ENCODE assay signal across 38 cellular contexts in genomic region chr5:73018892-73019291, GRCh38.
"Had no signal": no experiment of that assay in that cellular context is flagged by ENCODE, and none has a peak within 500 bp of the region (broad histone marks: within the 10 kb centered on the region; RNA-seq: fewer than 3 reads in every experiment).

No MANE protein-coding gene starts in this region.

- DNase-seq: activated effector memory CD4-positive, alpha-beta T cell treated with anti-CD3 and anti-CD28 coated beads, Interleukin-2, amount 50 U/mL, for 16 hours; activated effector memory CD4-positive, alpha-beta T cell treated with Interleukin-2 at 50 U/mL for 16 hours; activated gamma-delta T cell; activated gamma-delta T cell treated with Interleukin-2 at 50 U/mL for 16 hours; activated naive CD4-positive, alpha-beta T cell; activated naive CD4-positive, alpha-beta T cell treated with anti-CD3 and anti-CD28 coated beads for 36 hours; activated naive CD4-positive, alpha-beta T cell treated with anti-CD3 and anti-CD28 coated beads, Interleukin-2, amount 10 ng/mL, durations not matched to agents 7 days and 5 days; activated naive CD4-positive, alpha-beta T cell treated with anti-CD3 and anti-CD28 coated beads, Interleukin-2, amount 50 U/mL, for 16 hours; activated naive CD4-positive, alpha-beta T cell treated with Interleukin-2 at 50 U/mL for 16 hours; activated naive CD8-positive, alpha-beta T cell treated with anti-CD3 and anti-CD28 coated beads for 36 hours; activated naive CD8-positive, alpha-beta T cell treated with anti-CD3 and anti-CD28 coated beads, Interleukin-2, amount 10 ng/mL, durations not matched to agents 7 days and 5 days; activated naive CD8-positive, alpha-beta T cell treated with anti-CD3 and anti-CD28 coated beads, Interleukin-2, amount 50 U/mL, for 24 hours; activated T-cell treated with anti-CD3 and anti-CD28 coated beads, Interleukin-2, amount 50 U/mL, for 1 hour; activated T-cell treated with anti-CD3 and anti-CD28 coated beads, Interleukin-2, amount 50 U/mL, for 24 hours; activated T-cell treated with anti-CD3 and anti-CD28 coated beads, Interleukin-2, amount 50 U/mL, for 4 hours; activated T-cell treated with anti-CD3 and anti-CD28 coated beads, Interleukin-2, amount 50 U/mL, for 48 hours; activated T-cell treated with anti-CD3 and anti-CD28 coated beads, Interleukin-2, amount 50 U/mL, for 72 hours; adrenal gland; amniotic stem cell; amygdala; anterior cingulate cortex; aorta; body of pancreas; brain microvascular endothelial cell; caudate nucleus; central memory CD4-positive, alpha-beta T cell; cerebellar nuclear complex had no signal

- H3K4me1 Mint-ChIP-seq: activated naive CD4-positive, alpha-beta T cell treated with anti-CD3 and anti-CD28 coated beads, Interleukin-2, amount 10 ng/mL, durations not matched to agents 7 days and 5 days; activated naive CD4-positive, alpha-beta T cell treated with anti-CD3 and anti-CD28 coated beads, Interleukin-2, amount 50 U/mL, for 24 hours; activated naive CD8-positive, alpha-beta T cell treated with anti-CD3 and anti-CD28 coated beads for 36 hours; activated naive CD8-positive, alpha-beta T cell treated with anti-CD3 and anti-CD28 coated beads, Interleukin-2, amount 10 ng/mL, durations not matched to agents 7 days and 5 days; activated naive CD8-positive, alpha-beta T cell treated with anti-CD3 and anti-CD28 coated beads, Interleukin-2, amount 50 U/mL, for 24 hours; activated T-helper 17 cell treated with anti-CD3 and anti-CD28 coated beads, Interleukin-2, amount 50 U/mL, for 72 hours; brain; central memory CD8-positive, alpha-beta T cell had no signal

- H3K36me3 ChIP-seq: adrenal gland had no signal

- H3K4me1 ChIP-seq: body of pancreas, breast epithelium had no signal

- H3K36me3 Mint-ChIP-seq: activated naive CD4-positive, alpha-beta T cell treated with anti-CD3 and anti-CD28 coated beads, Interleukin-2, amount 10 ng/mL, durations not matched to agents 7 days and 5 days; activated naive CD4-positive, alpha-beta T cell treated with anti-CD3 and anti-CD28 coated beads, Interleukin-2, amount 50 U/mL, for 24 hours; activated naive CD4-positive, alpha-beta T cell treated with anti-CD3 and anti-CD28 coated beads, Interleukin-2, amount 50 U/mL, for 72 hours; activated naive CD8-positive, alpha-beta T cell; activated naive CD8-positive, alpha-beta T cell treated with anti-CD3 and anti-CD28 coated beads for 36 hours; activated naive CD8-positive, alpha-beta T cell treated with anti-CD3 and anti-CD28 coated beads, Interleukin-2, amount 10 ng/mL, durations not matched to agents 7 days and 5 days had no signal

- H3K9me3 Mint-ChIP-seq: activated naive CD4-positive, alpha-beta T cell treated with anti-CD3 and anti-CD28 coated beads for 36 hours; activated naive CD4-positive, alpha-beta T cell treated with anti-CD3 and anti-CD28 coated beads, Interleukin-2, amount 10 ng/mL, durations not matched to agents 7 days and 5 days; activated naive CD4-positive, alpha-beta T cell treated with anti-CD3 and anti-CD28 coated beads, Interleukin-2, amount 50 U/mL, for 24 hours; activated naive CD4-positive, alpha-beta T cell treated with anti-CD3 and anti-CD28 coated beads, Interleukin-2, amount 50 U/mL, for 72 hours; activated naive CD8-positive, alpha-beta T cell treated with anti-CD3 and anti-CD28 coated beads for 36 hours; activated naive CD8-positive, alpha-beta T cell treated with anti-CD3 and anti-CD28 coated beads, Interleukin-2, amount 10 ng/mL, durations not matched to agents 7 days and 5 days; activated naive CD8-positive, alpha-beta T cell treated with anti-CD3 and anti-CD28 coated beads, Interleukin-2, amount 50 U/mL, for 24 hours; activated T-cell treated with anti-CD3 and anti-CD28 coated beads, Interleukin-2, amount 50 U/mL, for 24 hours; activated T-cell treated with anti-CD3 and anti-CD28 coated beads, Interleukin-2, amount 50 U/mL, for 4 hours; activated T-cell treated with anti-CD3 and anti-CD28 coated beads, Interleukin-2, amount 50 U/mL, for 72 hours; activated T-helper 1 cell treated with anti-CD3 and anti-CD28 coated beads, Interleukin-12 subunit alpha, Interleukin-12 subunit beta, Interleukin-2, Interleukin-4 antibody, amounts not matched to agents 30 ng/mL and 10 ng/mL and 1 ng/mL, durations not matched to agents 14 hours and 24 hours and 36 hours; activated T-helper 17 cell treated with anti-CD3 and anti-CD28 coated beads, Interleukin-2, amount 50 U/mL, for 72 hours; activated T-helper 2 cell treated with anti-CD3 and anti-CD28 coated beads, Interferon-gamma antibody, Interleukin-2, Interleukin-4, amounts not matched to agents 10 μg/mL and 5 μg/mL and 100 μg/mL, durations not matched to agents 14 hours and 24 hours and 36 hours; brain; central memory CD8-positive, alpha-beta T cell had no signal

- H3K4me3 Mint-ChIP-seq: activated naive CD4-positive, alpha-beta T cell treated with anti-CD3 and anti-CD28 coated beads for 36 hours; activated naive CD4-positive, alpha-beta T cell treated with anti-CD3 and anti-CD28 coated beads, Interleukin-2, amount 10 ng/mL, durations not matched to agents 7 days and 5 days; activated naive CD4-positive, alpha-beta T cell treated with anti-CD3 and anti-CD28 coated beads, Interleukin-2, amount 50 U/mL, for 24 hours; activated naive CD8-positive, alpha-beta T cell; activated naive CD8-positive, alpha-beta T cell treated with anti-CD3 and anti-CD28 coated beads for 36 hours; activated naive CD8-positive, alpha-beta T cell treated with anti-CD3 and anti-CD28 coated beads, Interleukin-2, amount 10 ng/mL, durations not matched to agents 7 days and 5 days; activated naive CD8-positive, alpha-beta T cell treated with anti-CD3 and anti-CD28 coated beads, Interleukin-2, amount 50 U/mL, for 24 hours; activated T-cell treated with anti-CD3 and anti-CD28 coated beads, Interleukin-2, amount 50 U/mL, for 24 hours; activated T-cell treated with anti-CD3 and anti-CD28 coated beads, Interleukin-2, amount 50 U/mL, for 4 hours; activated T-cell treated with anti-CD3 and anti-CD28 coated beads, Interleukin-2, amount 50 U/mL, for 72 hours; activated T-helper 1 cell treated with anti-CD3 and anti-CD28 coated beads, Interleukin-12 subunit alpha, Interleukin-12 subunit beta, Interleukin-2, Interleukin-4 antibody, amounts not matched to agents 30 ng/mL and 10 ng/mL and 1 ng/mL, durations not matched to agents 14 hours and 24 hours and 36 hours; activated T-helper 17 cell treated with anti-CD3 and anti-CD28 coated beads, Interleukin-2, amount 50 U/mL, for 72 hours; brain; central memory CD8-positive, alpha-beta T cell had no signal

- H3K27me3 Mint-ChIP-seq: activated naive CD8-positive, alpha-beta T cell; activated naive CD8-positive, alpha-beta T cell treated with anti-CD3 and anti-CD28 coated beads, Interleukin-2, amount 50 U/mL, for 24 hours; activated T-helper 17 cell treated with anti-CD3 and anti-CD28 coated beads, Interleukin-2, amount 50 U/mL, for 72 hours; brain; central memory CD8-positive, alpha-beta T cell had no signal

- H3K9me3 ChIP-seq: adrenal gland, ascending aorta, body of pancreas, breast epithelium had no signal

- ATAC-seq: activated naive CD8-positive, alpha-beta T cell treated with anti-CD3 and anti-CD28 coated beads, Interleukin-2, amount 50 U/mL, for 24 hours; activated T-cell treated with anti-CD3 and anti-CD28 coated beads, Interleukin-2, amount 50 U/mL, for 4 hours; activated T-cell treated with anti-CD3 and anti-CD28 coated beads, Interleukin-2, amount 50 U/mL, for 72 hours; activated T-helper 17 cell treated with anti-CD3 and anti-CD28 coated beads, Interleukin-2, amount 50 U/mL, for 72 hours; body of pancreas had no signal

- H3K27ac Mint-ChIP-seq: activated naive CD4-positive, alpha-beta T cell treated with anti-CD3 and anti-CD28 coated beads for 36 hours; activated naive CD4-positive, alpha-beta T cell treated with anti-CD3 and anti-CD28 coated beads, Interleukin-2, amount 10 ng/mL, durations not matched to agents 7 days and 5 days; activated naive CD4-positive, alpha-beta T cell treated with anti-CD3 and anti-CD28 coated beads, Interleukin-2, amount 50 U/mL, for 24 hours; activated naive CD4-positive, alpha-beta T cell treated with anti-CD3 and anti-CD28 coated beads, Interleukin-2, amount 50 U/mL, for 72 hours; activated naive CD8-positive, alpha-beta T cell; activated naive CD8-positive, alpha-beta T cell treated with anti-CD3 and anti-CD28 coated beads for 36 hours; activated naive CD8-positive, alpha-beta T cell treated with anti-CD3 and anti-CD28 coated beads, Interleukin-2, amount 10 ng/mL, durations not matched to agents 7 days and 5 days; activated naive CD8-positive, alpha-beta T cell treated with anti-CD3 and anti-CD28 coated beads, Interleukin-2, amount 50 U/mL, for 24 hours; activated T-cell treated with anti-CD3 and anti-CD28 coated beads, Interleukin-2, amount 50 U/mL, for 24 hours; activated T-cell treated with anti-CD3 and anti-CD28 coated beads, Interleukin-2, amount 50 U/mL, for 72 hours; activated T-helper 1 cell treated with anti-CD3 and anti-CD28 coated beads, Interleukin-12 subunit alpha, Interleukin-12 subunit beta, Interleukin-2, Interleukin-4 antibody, amounts not matched to agents 30 ng/mL and 10 ng/mL and 1 ng/mL, durations not matched to agents 14 hours and 24 hours and 36 hours; activated T-helper 17 cell treated with anti-CD3 and anti-CD28 coated beads, Interleukin-2, amount 50 U/mL, for 72 hours; activated T-helper 2 cell treated with anti-CD3 and anti-CD28 coated beads, Interferon-gamma antibody, Interleukin-2, Interleukin-4, amounts not matched to agents 10 μg/mL and 5 μg/mL and 100 μg/mL, durations not matched to agents 14 hours and 24 hours and 36 hours had no signal

- H3K27me3 ChIP-seq: adrenal gland, ascending aorta, body of pancreas, brain microvascular endothelial cell, breast epithelium, cardiac muscle cell had no signal

- H3K4me3 ChIP-seq: adrenal gland, ascending aorta, body of pancreas, breast epithelium, cardiac muscle cell had no signal

- H3K27ac ChIP-seq: adrenal gland, ascending aorta, body of pancreas, brain microvascular endothelial cell, breast epithelium, cardiac muscle cell had no signal
